In genomic region chr15:97960364-97961066, GRCh38 we compare ENCODE assay signal across 8 cellular contexts. TPM values are rescaled to one million over a fixed set of nuclear protein-coding genes. Genes with fewer than 3 reads are reported as not detected.
DNase-seq lines count a peak whose midpoint lies in the region; ATAC-seq and FAIRE-seq lines count a peak whose summit lies in the region.

Gene ARRDC4, plus strand, starts transcription at chr15:97960703. Its CDS starts 159 bp downstream, at chr15:97960862.

- DNase-seq in NCI-H2196 (lab: John Stamatoyannopoulos, UW; ENCODE audit: unreplicated experiment) (peak; percentile 87), immature natural killer cell (peak; percentile 99), small intestine (peak; percentile 100)
- DNase-seq in central memory CD4-positive, alpha-beta T cell: peak; percentile 95

- no peaks in the 10 kb centered on the region for H3K27me3 ChIP-seq in small intestine (ENCODE audit: control insufficient read depth in 2 of 2, insufficient read depth in 2 of 2, low read length in 2 of 2)

- H3K27ac ChIP-seq in small intestine (ENCODE audit: low read depth in 1 of 2, low read length in 1 of 2): peak within 1 kb of the TSS; percentile 80

- 1 to 4% (median 4%) methylated on average over 56 to 69 of the region's 69 CpGs for WGBS in small intestine, 3 donors

- peaks cover 30 to 31% of the 10 kb centered on the region in 2 donors for H3K4me1 Mint-ChIP-seq in immature natural killer cell

- no peaks in the 10 kb centered on the region for H3K9me3 ChIP-seq in small intestine (ENCODE audit: control insufficient read depth, low read depth)

- FAIRE-seq in small intestine (lab: Jason Lieb, UNC): peak; percentile 67

- peak within 1 kb of the TSS; percentile 83 to 94 (median 90) for H3K27ac Mint-ChIP-seq in immature natural killer cell

- peak; percentile 72 for ATAC-seq in GM18511 (IDR thresholded peaks at IDR 0.05; ENCODE audit: unreplicated experiment)
- ATAC-seq in HG03103 (IDR thresholded peaks at IDR 0.05; ENCODE audit: low read depth, unreplicated experiment): peak; percentile 91
- ATAC-seq in activated CD4-positive, CD25-positive, alpha-beta regulatory T cell treated with anti-CD3 and anti-CD28 coated beads, Interleukin-2, amount 50 U/mL, for 24 hours: peak; percentile 98
- no peak for ATAC-seq in GM18520 (IDR thresholded peaks at IDR 0.05; ENCODE audit: unreplicated experiment)

- H3K9me3 Mint-ChIP-seq in immature natural killer cell: no peaks in the 10 kb centered on the region

- peak within 1 kb of the TSS; percentile 83 to 90 (median 87) for H3K4me3 Mint-ChIP-seq in immature natural killer cell

- H3K27me3 Mint-ChIP-seq in immature natural killer cell (ENCODE audit: low read depth in 3 of 3): peaks cover 4 to 9% (median 9%) of the 10 kb centered on the region in 3 donors

- peaks cover 0 to under 1% (median under 1%) of the 10 kb centered on the region in 3 donors for H3K36me3 Mint-ChIP-seq in immature natural killer cell

- peaks cover 2 to 5% of the 10 kb centered on the region in 2 donors for H3K4me1 ChIP-seq in small intestine (ENCODE audit: control insufficient read depth in 2 of 2, insufficient read depth in 1 of 2, low read depth in 1 of 2, low read length in 1 of 2)

- peak within 1 kb of the TSS; percentile 74 to 94 for H3K4me3 ChIP-seq in small intestine (ENCODE audit: low read depth in 1 of 2, low read length in 2 of 2)

- no peaks in the 10 kb centered on the region for H3K36me3 ChIP-seq in small intestine (ENCODE audit: control insufficient read depth in 2 of 2, insufficient read depth in 2 of 2, low read length in 2 of 2)

RNA-seq across cellular contexts. Expression of gene ARRDC4, which starts in this region (rescaled TPM):
- polyA plus RNA-seq in immature natural killer cell (1 to 10 TPM in 2 of 3 donors, not detected in 1; 1.9 to 3.2 TPM), small intestine (10 to 100 TPM; 18.9 to 35.2 (median 26.2) TPM)

Comparison
In these comparisons a context has a peak if more than half of its experiments do, and no peak if none do; other contexts are left out.
1. RNA of gene ARRDC4 (polyA plus RNA-seq): 18.9 to 35.2 TPM in small intestine; 1.9 to 3.2 TPM in immature natural killer cell; every median in the first group is over 4 times any median in the second.
2. Peak in every context shown above with its lines, with median percentiles within 50 percentile points of each other: DNase-seq.